ENCODE assay signal across 15 cellular contexts in genomic region chr1:34166191-34167090, GRCh38. TPM values are rescaled to one million over a fixed set of nuclear protein-coding genes. Genes with fewer than 3 reads are reported as not detected.
A peak's percentile ranks its signal among the peaks of the same experiment; 100 is the strongest.
DNase-seq lines count a peak whose midpoint lies in the region; ATAC-seq and TF ChIP-seq lines count a peak whose summit lies in the region.
"Had no signal": no experiment of that assay in that cellular context is flagged by ENCODE, and none has a peak within 500 bp of the region (broad histone marks: within the 10 kb centered on the region; RNA-seq: fewer than 3 reads in every experiment).

No MANE protein-coding gene starts in this region.

- no peak overlapping the region for H2AFZ ChIP-seq in Karpas-422 (ENCODE audit: low read length)
- H2AFZ ChIP-seq: PC-9 had no signal

- no peak for TF ChIP-seq CTCF in adrenal gland (IDR thresholded peaks at IDR 0.05)
- no peak for TF ChIP-seq CTCF in uterus (IDR thresholded peaks at IDR 0.05)

- peak; percentile 92 for DNase-seq in H7
- DNase-seq in adrenal gland = peak; percentile 61 to 77 (median 71)
- peak; percentile 63 for DNase-seq in sciatic nerve (ENCODE audit: low spot score)
- no peak for DNase-seq in Karpas-422
- no peak for DNase-seq in NCI-H524 treated with DMSO at 0.1 percent for 48 hours (lab: John Stamatoyannopoulos, UW)
- no peak for DNase-seq in uterus
- DNase-seq: activated CD4-positive, alpha-beta T cell treated with anti-CD3 and anti-CD28 coated beads for 48 hours; GDM1; MM.1S; mucosa of descending colon; PC-9; stimulated activated naive CD8-positive, alpha-beta T cell treated with anti-CD3 and anti-CD28 coated beads, Interleukin-15, Interleukin-2, amounts not matched to agents 100 U/mL and 50 U/mL, for 24 hours had no signal

- H3K9me3 ChIP-seq in adrenal gland (replicated peaks in 1 of 3) = no peaks in the 10 kb centered on the region
- no peaks in the 10 kb centered on the region for H3K9me3 ChIP-seq in iPS-15b (ENCODE audit: control insufficient read depth, insufficient read depth, low read length)
- no peaks in the 10 kb centered on the region for H3K9me3 ChIP-seq in Karpas-422 (ENCODE audit: low read length)
- no peaks in the 10 kb centered on the region for H3K9me3 ChIP-seq in uterus
- H3K9me3 ChIP-seq: HAP-1, mucosa of descending colon had no signal

- H3K9ac ChIP-seq in iPS-15b (ENCODE audit: low read depth, low read length) (peak overlapping the region; percentile 63), Karpas-422 (ENCODE audit: low read length) (no peak overlapping the region)

- H3K9me2 ChIP-seq in Karpas-422 (replicated peaks; ENCODE audit: insufficient read depth, low read length) = no peaks in the 10 kb centered on the region

- intact Hi-C loops in adrenal gland (cut with DNase I) (no loop called here), sciatic nerve (cut with DNase I) (loop anchor here (10.0 kb wide), 1 partner anchor 432 kb away; no protein-coding TSS in a partner anchor), uterus (cut with DNase I; ENCODE audit: low total_unique reads) (no loop called here)

- WGBS in adrenal gland, 4 donors = 2 to 4% (median 3%) methylated on average over 18 to 47 of the region's 47 CpGs

- TF ChIP-seq POLR2A in adrenal gland (IDR thresholded peaks at IDR 0.05) (peak in 1 of 2 donors; percentile 50), uterus (IDR thresholded peaks at IDR 0.05) (no peak)

- peak; percentile 62 for ATAC-seq in sciatic nerve
- ATAC-seq: mucosa of descending colon; stimulated activated naive CD8-positive, alpha-beta T cell treated with anti-CD3 and anti-CD28 coated beads, Interleukin-15, Interleukin-2, amounts not matched to agents 100 U/mL and 50 U/mL, for 24 hours had no signal

- peaks cover 14 to 18% of the 10 kb centered on the region in 2 donors for H3K4me1 ChIP-seq in adrenal gland (replicated peaks in 1 of 2)
- H3K4me1 ChIP-seq in iPS-15b (ENCODE audit: control insufficient read depth, insufficient read depth, low read length) = peaks cover 6% of the 10 kb centered on the region
- H3K4me1 ChIP-seq in Karpas-422 (ENCODE audit: low read length) = no peaks in the 10 kb centered on the region
- H3K4me1 ChIP-seq in uterus = peaks cover 0 to 23% of the 10 kb centered on the region in 2 donors
- H3K4me1 ChIP-seq: HAP-1 had no signal

- H3K27me3 ChIP-seq in H7 (ENCODE audit: control insufficient read depth, insufficient read depth, low read length) (peaks cover 12% of the 10 kb centered on the region), adrenal gland (no peaks in the 10 kb centered on the region), iPS-15b (ENCODE audit: control insufficient read depth, insufficient read depth, low read length) (peaks cover 15% of the 10 kb centered on the region), Karpas-422 (ENCODE audit: low read length) (no peaks in the 10 kb centered on the region), uterus (peaks cover 0 to 26% of the 10 kb centered on the region in 2 donors)

- no peaks in the 10 kb centered on the region for H4K20me1 ChIP-seq in Karpas-422 (ENCODE audit: insufficient read depth, low read depth, low read length)

- H3K27ac ChIP-seq in adrenal gland (peak overlapping the region in 2 of 5 donors; percentile 32 to 72), Karpas-422 (ENCODE audit: low read length) (no peak overlapping the region), uterus (no peak overlapping the region)
- H3K27ac ChIP-seq: PC-9 had no signal

- H3K36me3 ChIP-seq in H7 (replicated peaks; ENCODE audit: control insufficient read depth, insufficient read depth, low read length) (no peaks in the 10 kb centered on the region), adrenal gland (replicated peaks in 1 of 2) (no peaks in the 10 kb centered on the region), iPS-15b (ENCODE audit: control insufficient read depth, insufficient read depth, low read length) (no peaks in the 10 kb centered on the region), Karpas-422 (ENCODE audit: insufficient read depth, low read length) (no peaks in the 10 kb centered on the region), uterus (no peaks in the 10 kb centered on the region)
- H3K36me3 ChIP-seq: HAP-1 had no signal

- H3K4me3 ChIP-seq in H7 (ENCODE audit: insufficient read depth, low read depth, low read length) (peak overlapping the region; percentile 78), adrenal gland (peak overlapping the region in 1 of 4 donors; percentile 56), iPS-15b (ENCODE audit: low read depth, low read length) (peak overlapping the region; percentile 81), Karpas-422 (ENCODE audit: low read length) (no peak overlapping the region), uterus (no peak overlapping the region)
- H3K4me3 ChIP-seq: HAP-1, mucosa of descending colon, PC-9 had no signal

- H3K4me2 ChIP-seq in Karpas-422 (ENCODE audit: low read depth, low read length, poor library complexity, severe bottlenecking) = no peak overlapping the region
- H3K4me2 ChIP-seq: PC-9 had no signal

- H3K79me2 ChIP-seq in Karpas-422 (ENCODE audit: low read length) = no peaks in the 10 kb centered on the region

RNA-seq across cellular contexts. Expression of gene CSMD2, which starts 1.4 kb away (rescaled TPM):
- 5.8 and 6.3 TPM in 2 replicates for total RNA-seq in H7 (2014; rRNA removed; shearing (Covaris generic))
- total RNA-seq in adrenal gland (1 to 10 TPM in 7 of 8 donors, under 1 TPM in 1; 0.88 to 5.1 (median 1.7) TPM), sciatic nerve (1.5 TPM), uterus (1 to 10 TPM in 1 of 4 donors, not detected in 3; 8.6 TPM)
- polyA plus RNA-seq in adrenal gland = 1 to 10 TPM in 1 of 3 donors, under 1 TPM in 2; 0.35 to 1.4 (median 0.71) TPM
- 0.07 and 0.19 TPM in 2 replicates for total RNA-seq in Karpas-422 (2014; rRNA removed; shearing (Covaris generic); ENCODE audit: low replicate concordance)
- total RNA-seq: PC-9 had no signal

RNA-seq across cellular contexts. Expression of gene C1orf94, which starts 10.3 kb away (rescaled TPM):
- 6.5 and 11.8 TPM in 2 replicates for total RNA-seq in H7 (2014; rRNA removed; shearing (Covaris generic))
- total RNA-seq in adrenal gland (under 1 TPM in 1 of 8 donors, not detected in 7; 0.14 TPM), sciatic nerve (not detected), uterus (not detected)
- under 1 TPM in 1 of 3 donors, not detected in 2; 0.07 TPM for polyA plus RNA-seq in adrenal gland
- total RNA-seq in Karpas-422 (2014; rRNA removed; shearing (Covaris generic); ENCODE audit: low replicate concordance) = not detected in 2 replicates
- total RNA-seq: mucosa of descending colon, PC-9 had no signal
- polyA plus RNA-seq: esophagus had no signal

Comparison
In these comparisons a context has a peak if more than half of its experiments do, and no peak if none do; other contexts are left out.
1. DNase-seq: peak in H7 (single experiment), adrenal gland (7 of 7) and sciatic nerve (single experiment); none in Karpas-422 (single experiment), NCI-H524 treated with DMSO at 0.1 percent for 48 hours (single experiment) and uterus (0 of 2).
2. H3K4me3 ChIP-seq: peak in H7 (single experiment) and iPS-15b (single experiment); none in Karpas-422 (single experiment) and uterus (0 of 2).